Comparison of ENCODE assay signal across 1 cellular context in the genomic region with DNA sequence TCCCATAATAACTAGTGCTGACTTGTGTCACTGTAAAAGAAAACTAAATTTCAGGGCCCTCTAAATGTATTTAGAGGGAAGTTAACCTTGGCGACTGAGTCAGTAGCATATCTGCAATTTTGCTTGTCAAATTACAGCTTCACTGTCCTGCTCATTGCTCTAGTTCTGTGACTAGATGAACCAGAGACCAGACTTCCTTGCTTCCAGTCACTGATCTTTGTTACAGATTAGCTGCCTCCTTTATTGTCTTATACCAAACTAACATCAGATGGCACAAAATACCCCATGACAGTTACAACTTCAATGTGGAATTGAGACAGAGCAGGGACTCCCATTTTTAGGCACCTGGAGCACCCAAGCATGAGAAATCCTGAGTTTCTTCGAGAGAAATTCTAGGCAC.
TF ChIP-seq lines count a peak whose summit lies in the region.

No MANE protein-coding gene starts in this region.

TF ChIP-seq in H1, 55 proteins besides CTCF, POLR2A, EP300 and RAD21 (continued from another document):
- TF ChIP-seq YY1 (IDR thresholded peaks at IDR 0.05; ENCODE audit: low read depth, low read length) (no peak), FOSL1 (IDR thresholded peaks at IDR 0.05; ENCODE audit: insufficient read depth, low read depth, low read length) (no peak), CEBPB (IDR thresholded peaks at IDR 0.05; ENCODE audit: low read depth, low read length) (no peak), BRCA1 (IDR thresholded peaks at IDR 0.05; ENCODE audit: low read depth, low read length) (no peak)
- TF ChIP-seq, protein P1, sequence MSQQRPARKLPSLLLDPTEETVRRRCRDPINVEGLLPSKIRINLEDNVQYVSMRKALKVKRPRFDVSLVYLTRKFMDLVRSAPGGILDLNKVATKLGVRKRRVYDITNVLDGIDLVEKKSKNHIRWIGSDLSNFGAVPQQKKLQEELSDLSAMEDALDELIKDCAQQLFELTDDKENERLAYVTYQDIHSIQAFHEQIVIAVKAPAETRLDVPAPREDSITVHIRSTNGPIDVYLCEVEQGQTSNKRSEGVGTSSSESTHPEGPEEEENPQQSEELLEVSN (IDR thresholded peaks at IDR 0.05) = no peak
